ENCODE assay signal across 22 cellular contexts in the genomic region with DNA sequence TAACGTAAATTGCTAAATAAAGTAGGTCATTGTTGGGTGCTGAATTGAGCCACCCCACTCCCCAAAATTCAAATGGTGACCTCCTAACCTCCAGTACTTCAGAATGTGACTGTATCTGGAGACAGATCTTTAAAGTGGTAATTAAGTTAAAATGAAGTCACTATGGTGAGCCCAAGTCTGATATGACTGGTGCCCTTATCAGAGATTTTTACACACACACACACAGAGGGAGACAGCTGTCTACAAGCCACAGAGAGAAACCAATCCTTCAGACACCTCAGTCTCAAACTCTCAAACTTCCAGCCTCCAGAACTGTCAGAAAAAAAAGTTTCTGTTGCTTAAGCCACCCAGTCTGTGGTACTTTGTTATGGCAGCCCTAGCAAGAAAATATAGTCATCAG.
"Had no signal": no experiment of that assay in that cellular context is flagged by ENCODE, and none has a peak within 500 bp of the region (broad histone marks: within the 10 kb centered on the region; RNA-seq: fewer than 3 reads in every experiment).

No MANE protein-coding gene starts in this region.

- H3K4me3 ChIP-seq: PC-9, Peyer's patch, SJCRH30, SK-N-MC had no signal

- H3K27me3 ChIP-seq: Peyer's patch, SJCRH30 had no signal

- H3K36me3 ChIP-seq: Peyer's patch, SJCRH30 had no signal

- ATAC-seq: Right ventricle myocardium inferior, T-cell had no signal

- H3K4me1 ChIP-seq: Peyer's patch had no signal

- H3K4me2 ChIP-seq: KMS-11, PC-9 had no signal

- H3K27ac ChIP-seq: KMS-11, PC-9, Peyer's patch, SJCRH30, SK-N-MC had no signal

- DNase-seq: Kasumi-1, MV-4-11, NCI-H1048, NCI-H1105, NCI-H1417, NCI-H1436 treated with DMSO at 0.1 percent for 48 hours, NCI-H1694, NCI-H187 treated with DMSO at 0.1 percent for 48 hours, NCI-H2029 treated with DMSO at 0.1 percent for 48 hours, NCI-H2227 treated with DMSO at 0.1 percent for 48 hours, NCI-H524, NCI-H526 treated with DMSO at 0.1 percent for 48 hours, NCI-H748 treated with DMSO at 0.1 percent for 48 hours, PC-9, Peyer's patch, SHP77 treated with DMSO at 0.1 percent for 48 hours, SW 1271, T-cell had no signal

- H2AFZ ChIP-seq: PC-9 had no signal

- H3K9ac ChIP-seq: KMS-11 had no signal

- H3K9me3 ChIP-seq: Peyer's patch, SJCRH30 had no signal
